Comparison of ENCODE assay signal across 19 cellular contexts in the genomic region with DNA sequence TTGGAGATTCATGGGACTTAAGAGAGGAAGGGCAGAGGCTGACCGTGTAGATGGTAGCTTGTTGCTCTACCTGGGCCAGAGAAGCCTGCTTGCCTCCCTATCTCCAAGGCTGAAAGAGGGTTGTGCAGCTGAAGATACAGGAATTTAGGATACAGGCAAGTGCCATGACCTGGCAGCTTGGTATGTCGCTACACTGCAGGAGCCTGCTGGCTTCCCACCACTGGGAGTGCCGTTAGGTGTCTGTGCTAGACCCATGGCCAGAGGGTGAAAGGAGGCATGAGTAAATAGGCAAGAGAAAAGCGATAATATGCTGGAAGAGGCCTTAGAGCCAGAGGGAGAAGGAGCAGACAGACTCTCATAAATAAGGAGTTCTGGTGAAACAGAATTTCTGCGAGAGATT. TPM values are rescaled to one million over a fixed set of nuclear protein-coding genes. Genes with fewer than 3 reads are reported as not detected.
DNase-seq lines count a peak whose midpoint lies in the region; FAIRE-seq and TF ChIP-seq lines count a peak whose summit lies in the region.
"Had no signal": no experiment of that assay in that cellular context is flagged by ENCODE, and none has a peak within 500 bp of the region (broad histone marks: within the 10 kb centered on the region; RNA-seq: fewer than 3 reads in every experiment).

No MANE protein-coding gene starts in this region.

- TF ChIP-seq POLR2A in H54 (IDR thresholded peaks at IDR 0.05; ENCODE audit: low read depth, low read length) = no peak

- peak; percentile 84 for FAIRE-seq in H54 (lab: Jason Lieb, UNC)
- no peak for FAIRE-seq in bronchial epithelial cell (lab: Jason Lieb, UNC)

- DNase-seq in EH (ENCODE audit: low read depth) (peak; percentile 30), H54 (ENCODE audit: insufficient read length, low spot score) (peak; percentile 83), bronchial epithelial cell (ENCODE audit: low read depth) (peak; percentile 27), osteocyte (ENCODE audit: extremely low spot score, unreplicated experiment) (no peak), T-helper 9 cell (no peak), activated gamma-delta T cell (lab: John Stamatoyannopoulos, UW) (no peak), mesenteric fat pad (ENCODE audit: low spot score) (no peak)
- DNase-seq: activated gamma-delta T cell treated with Interleukin-2 at 50 U/mL for 16 hours; DMS153; KBM-7; NCI-H1092 treated with DMSO at 0.1 percent for 48 hours; NCI-H774; stimulated activated CD4-positive, alpha-beta T cell treated with anti-CD3 and anti-CD28 coated beads, Interleukin-1b, Interleukin-23, amount 100 ng/mL, for 48 hours; T-helper 1 cell had no signal

- no peaks in the 10 kb centered on the region for H3K9me3 Mint-ChIP-seq in osteocyte (ENCODE audit: unreplicated experiment)
- H3K9me3 Mint-ChIP-seq: memory B cell had no signal

- no peaks in the 10 kb centered on the region for H3K27me3 Mint-ChIP-seq in osteocyte (ENCODE audit: unreplicated experiment)
- H3K27me3 Mint-ChIP-seq: memory B cell had no signal

- H3K4me3 Mint-ChIP-seq in osteocyte (ENCODE audit: unreplicated experiment) = no peak overlapping the region
- H3K4me3 Mint-ChIP-seq: memory B cell had no signal

- peaks cover 2% of the 10 kb centered on the region for H3K36me3 Mint-ChIP-seq in osteocyte (ENCODE audit: unreplicated experiment)

- TF ChIP-seq CTCF in bronchial epithelial cell (IDR thresholded peaks at IDR 0.05; ENCODE audit: insufficient read depth, low read length, severe bottlenecking) (no peak), osteocyte (IDR thresholded peaks at IDR 0.05) (no peak)

- peaks cover 14% of the 10 kb centered on the region for H3K4me1 Mint-ChIP-seq in osteocyte (ENCODE audit: unreplicated experiment)

- peak overlapping the region; percentile 24 for H3K27ac Mint-ChIP-seq in osteocyte (ENCODE audit: unreplicated experiment)
- H3K27ac Mint-ChIP-seq: memory B cell had no signal

- no peaks in the 10 kb centered on the region for H3K36me3 ChIP-seq in bronchial epithelial cell (ENCODE audit: control insufficient read depth, insufficient read depth, low read length)
- H3K36me3 ChIP-seq: thoracic aorta had no signal

- H3K4me3 ChIP-seq in bronchial epithelial cell (ENCODE audit: low read depth, low read length) = no peak overlapping the region
- H3K4me3 ChIP-seq: coronary artery, gastroesophageal sphincter, thoracic aorta had no signal

- no peaks in the 10 kb centered on the region for H3K27me3 ChIP-seq in bronchial epithelial cell (ENCODE audit: control insufficient read depth, insufficient read depth, low read length)
- H3K27me3 ChIP-seq: gastroesophageal sphincter had no signal

RNA-seq across cellular contexts. Expression of a gene that starts 10.6 kb away (rescaled TPM):
- total RNA-seq in bronchial epithelial cell (5.0 and 10.0 TPM in 2 replicates), osteocyte (53.9 and 55.0 TPM in 2 replicates), mesenteric fat pad (39.1 TPM)

RNA-seq across cellular contexts. Expression of a gene that starts 10.8 kb away (rescaled TPM):
- 1.3 and 1.9 TPM in 2 replicates for total RNA-seq in bronchial epithelial cell
- total RNA-seq in osteocyte = 2.3 TPM in 2 replicates
- total RNA-seq in mesenteric fat pad = 2.4 TPM

RNA-seq across cellular contexts. Expression of a gene that starts 41.2 kb away (rescaled TPM):
- total RNA-seq in bronchial epithelial cell (not detected in 2 replicates), osteocyte (not detected in 2 replicates), mesenteric fat pad (not detected)
- total RNA-seq: gastroesophageal sphincter, sciatic nerve, thoracic aorta had no signal

RNA-seq across cellular contexts. Expression of a gene that starts 46.7 kb away (rescaled TPM):
- total RNA-seq in bronchial epithelial cell = 8.2 and 16.9 TPM in 2 replicates
- 28.7 and 28.9 TPM in 2 replicates for total RNA-seq in osteocyte
- 20.0 TPM for total RNA-seq in mesenteric fat pad

RNA-seq across cellular contexts. Expression of a gene that starts 53.1 kb away (rescaled TPM):
- total RNA-seq in bronchial epithelial cell (4.2 TPM in 2 replicates), osteocyte (13.7 and 14.1 TPM in 2 replicates), mesenteric fat pad (7.6 TPM)

Comparison
In these comparisons a context has a peak if more than half of its experiments do, and no peak if none do; other contexts are left out.
1. DNase-seq: peak in EH (single experiment), H54 (single experiment) and bronchial epithelial cell (single experiment); none in osteocyte (single experiment), T-helper 9 cell (single experiment), activated gamma-delta T cell (single experiment) and mesenteric fat pad (single experiment).